In genomic region chr15:67107014-67107812, GRCh38 we compare ENCODE assay signal across 8 cellular contexts. TPM values are rescaled to one million over a fixed set of nuclear protein-coding genes. Genes with fewer than 3 reads are reported as not detected.
DNase-seq lines count a peak whose midpoint lies in the region; ATAC-seq and TF ChIP-seq lines count a peak whose summit lies in the region.

No MANE protein-coding gene starts in this region.

- H3K4me3 Mint-ChIP-seq in CD14-positive monocyte = no peak overlapping the region

- peaks cover 3% of the 10 kb centered on the region in 3 donors for H3K27me3 Mint-ChIP-seq in CD14-positive monocyte (ENCODE audit: low read depth in 3 of 3)

- no peaks in the 10 kb centered on the region for H3K9me3 ChIP-seq in esophagus muscularis mucosa

- DNase-seq in CD14-positive monocyte (ENCODE audit: low spot score) = no peak
- DNase-seq in NCI-H460 (ENCODE audit: extremely low read depth, low read depth) = peak; percentile 93
- DNase-seq in esophagus muscularis mucosa (ENCODE audit: extremely low spot score) = no peak
- peak; percentile 97 for DNase-seq in non-pigmented ciliary epithelial cell (ENCODE audit: low read depth)
- no peak for DNase-seq in stimulated activated naive CD4-positive, alpha-beta T cell treated with Interleukin-2 at 50 U/mL for 16 hours (lab: John Stamatoyannopoulos, UW)
- no peak for DNase-seq in HuH-7 (ENCODE audit: low spot score)

- TF ChIP-seq CTCF in CD14-positive monocyte (IDR thresholded peaks at IDR 0.05) (no peak), esophagus muscularis mucosa (IDR thresholded peaks at IDR 0.05) (no peak)

- no peaks in the 10 kb centered on the region for H3K4me1 Mint-ChIP-seq in CD14-positive monocyte

- peaks cover 3 to 11% (median 6%) of the 10 kb centered on the region in 7 donors for H3K9me3 Mint-ChIP-seq in CD14-positive monocyte

- intact Hi-C loops in CD14-positive monocyte (cut with micrococcal nuclease) = loop anchor here (2.0 to 5.0 kb wide), 5 partner anchors 14 to 80 kb away; no protein-coding TSS in a partner anchor
- intact Hi-C loops in esophagus muscularis mucosa (cut with DNase I) = no loop called here

- no peaks in the 10 kb centered on the region for H3K27me3 ChIP-seq in esophagus muscularis mucosa

- ATAC-seq in GM21786 (IDR thresholded peaks at IDR 0.05; ENCODE audit: unreplicated experiment) (no peak), GM18502 (IDR thresholded peaks at IDR 0.05; ENCODE audit: poor library complexity, unreplicated experiment) (no peak)

- H3K27ac Mint-ChIP-seq in CD14-positive monocyte = peak overlapping the region; percentile 39 to 99 (median 76)

- no peak overlapping the region for H3K4me3 ChIP-seq in esophagus muscularis mucosa

- no peak for TF ChIP-seq POLR2A in esophagus muscularis mucosa (IDR thresholded peaks at IDR 0.05; ENCODE audit: low read depth)

- H3K4me1 ChIP-seq in esophagus muscularis mucosa = peaks cover 71 to 87% (median 79%) of the 10 kb centered on the region in 4 donors

- 61% methylated on average over 12 of the region's 12 CpGs for WGBS in esophagus muscularis mucosa

- TF ChIP-seq EP300 in esophagus muscularis mucosa (IDR thresholded peaks at IDR 0.05) = no peak

- H3K27ac ChIP-seq in esophagus muscularis mucosa (replicated peaks in 1 of 4) = peak overlapping the region; percentile 79 to 88 (median 83)

- no peaks in the 10 kb centered on the region for H3K36me3 ChIP-seq in esophagus muscularis mucosa

- H3K36me3 Mint-ChIP-seq in CD14-positive monocyte = peaks cover 56 to 69% of the 10 kb centered on the region in 2 donors

RNA-seq across cellular contexts. Expression of gene SMAD3, which starts 41.8 kb away (rescaled TPM):
- polyA plus RNA-seq in CD14-positive monocyte = 1 to 10 TPM; 4.4 to 5.4 TPM
- 8.0 and 12.3 TPM in 2 replicates for total RNA-seq in NCI-H460 (2014; rRNA removed; shearing (Covaris generic))
- 17.8 and 22.3 TPM in 2 replicates for polyA plus RNA-seq in NCI-H460 (2014; cell fraction: nucleus; rRNA removed)
- 10 to 100 TPM; 21.2 to 32.3 (median 24.2) TPM for total RNA-seq in esophagus muscularis mucosa

Comparison
In these comparisons a context has a peak if more than half of its experiments do, and no peak if none do; other contexts are left out.
1. DNase-seq: peak in NCI-H460 (single experiment) and non-pigmented ciliary epithelial cell (single experiment); none in CD14-positive monocyte (single experiment), esophagus muscularis mucosa (single experiment), stimulated activated naive CD4-positive, alpha-beta T cell treated with Interleukin-2 at 50 U/mL for 16 hours (single experiment) and HuH-7 (single experiment).